Comparison of ENCODE assay signal across 9 cellular contexts in the genomic region with DNA sequence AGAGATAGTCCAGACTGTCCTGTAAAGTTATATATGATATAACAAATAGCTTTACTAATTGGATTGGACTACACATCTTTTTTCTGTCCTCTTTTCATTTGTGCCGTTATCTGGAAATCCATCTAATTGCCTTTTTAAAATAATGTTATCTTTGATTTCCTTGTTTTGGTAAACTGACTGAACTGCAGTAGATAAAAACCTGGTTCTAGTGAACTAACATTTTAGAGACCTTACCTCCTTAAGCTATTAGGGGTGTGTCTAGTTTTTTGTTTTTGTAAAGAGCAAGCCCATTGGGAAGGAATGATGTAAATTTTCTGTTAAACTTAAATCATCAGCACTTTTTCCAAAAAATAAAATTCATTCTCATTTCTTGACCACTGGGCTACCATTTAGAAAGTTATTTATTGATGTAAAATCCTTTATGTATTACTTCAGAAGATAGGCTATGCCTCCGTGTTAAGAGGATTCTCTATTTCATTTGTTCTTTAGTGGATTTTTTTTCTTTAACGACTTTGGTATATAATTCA. TPM values are rescaled to one million over a fixed set of nuclear protein-coding genes. Genes with fewer than 3 reads are reported as not detected.
DNase-seq lines count a peak whose midpoint lies in the region; ATAC-seq and TF ChIP-seq lines count a peak whose summit lies in the region.
"Had no signal": no experiment of that assay in that cellular context is flagged by ENCODE, and none has a peak within 500 bp of the region (broad histone marks: within the 10 kb centered on the region; RNA-seq: fewer than 3 reads in every experiment).

No MANE protein-coding gene starts in this region.

- peak in 1 of 3 donors; percentile 15 for DNase-seq in CD4-positive, CD25-positive, alpha-beta regulatory T cell
- DNase-seq in LNCaP clone FGC (ENCODE audit: low read depth) (no peak), UCSD-AML1 (lab: John Stamatoyannopoulos, UW; ENCODE audit: unreplicated experiment) (no peak)
- DNase-seq: retina had no signal

- peak overlapping the region; percentile 97 for H3K27ac ChIP-seq in CD4-positive, CD25-positive, alpha-beta regulatory T cell (ENCODE audit: insufficient read depth, low read length, poor library complexity, severe bottlenecking)
- no peak overlapping the region for H3K27ac ChIP-seq in duodenal mucosa (ENCODE audit: low read depth, low read length)

- H3K4me1 ChIP-seq in CD4-positive, CD25-positive, alpha-beta regulatory T cell (ENCODE audit: control insufficient read depth, insufficient read depth, low read length, poor library complexity, severe bottlenecking), result peaks cover 43% of the 10 kb centered on the region
- peaks cover 39 to 43% of the 10 kb centered on the region in 2 donors for H3K4me1 ChIP-seq in duodenal mucosa (ENCODE audit: control insufficient read depth in 1 of 2, insufficient read depth in 2 of 2, low read length in 2 of 2)
- H3K4me1 ChIP-seq in neuron (ENCODE audit: insufficient read depth, low read length), result peaks cover 42% of the 10 kb centered on the region

- peaks cover 20% of the 10 kb centered on the region for H3K36me3 Mint-ChIP-seq in CD4-positive, CD25-positive, alpha-beta regulatory T cell

- no peak for ATAC-seq in CD4-positive, CD25-positive, alpha-beta regulatory T cell (ENCODE audit: low read depth in 2 of 2)
- ATAC-seq in HG02981 (IDR thresholded peaks at IDR 0.05; ENCODE audit: unreplicated experiment) (no peak), HG02885 (IDR thresholded peaks at IDR 0.05; ENCODE audit: poor library complexity, unreplicated experiment) (no peak), HG02610 (IDR thresholded peaks at IDR 0.05; ENCODE audit: unreplicated experiment) (no peak)

- H3K4me3 Mint-ChIP-seq in CD4-positive, CD25-positive, alpha-beta regulatory T cell, result peak overlapping the region; percentile 100

- H2AFZ ChIP-seq in neuron (ENCODE audit: low read depth, low read length), result no peak overlapping the region

- no peaks in the 10 kb centered on the region for H3K27me3 ChIP-seq in CD4-positive, CD25-positive, alpha-beta regulatory T cell (ENCODE audit: control insufficient read depth, insufficient read depth, low read length)
- H3K27me3 ChIP-seq in duodenal mucosa (ENCODE audit: control insufficient read depth in 1 of 2, insufficient read depth in 2 of 2, low read length in 2 of 2) (no peaks in the 10 kb centered on the region), neuron (ENCODE audit: insufficient read depth, low read length) (no peaks in the 10 kb centered on the region)

- H3K9me3 Mint-ChIP-seq in CD4-positive, CD25-positive, alpha-beta regulatory T cell, result peaks cover 0 to 3% (median 0%) of the 10 kb centered on the region in 7 donors

- TF ChIP-seq CTCF in LNCaP clone FGC (IDR thresholded peaks at IDR 0.05; ENCODE audit: control insufficient read depth, extremely low read depth, insufficient read depth), result no peak

- peaks cover 31 to 65% (median 51%) of the 10 kb centered on the region in 4 donors for H3K4me1 Mint-ChIP-seq in CD4-positive, CD25-positive, alpha-beta regulatory T cell

- peak overlapping the region; percentile 95 for H3K4me3 ChIP-seq in CD4-positive, CD25-positive, alpha-beta regulatory T cell (ENCODE audit: low read depth, low read length)
- peak overlapping the region; percentile 95 for H3K4me3 ChIP-seq in LNCaP clone FGC (ENCODE audit: low read depth, low read length)
- H3K4me3 ChIP-seq in duodenal mucosa (ENCODE audit: low read depth in 1 of 2, low read length in 2 of 2), result peak overlapping the region; percentile 91 to 94
- peak overlapping the region; percentile 89 for H3K4me3 ChIP-seq in neuron (ENCODE audit: low read length)

- no peaks in the 10 kb centered on the region for H3K9me3 ChIP-seq in CD4-positive, CD25-positive, alpha-beta regulatory T cell (ENCODE audit: control insufficient read depth in 2 of 2, low read length in 2 of 2)
- H3K9me3 ChIP-seq in duodenal mucosa (ENCODE audit: control insufficient read depth in 1 of 2, low read length in 2 of 2), result no peaks in the 10 kb centered on the region
- H3K9me3 ChIP-seq in neuron (ENCODE audit: low read length), result no peaks in the 10 kb centered on the region

- peak overlapping the region; percentile 77 to 100 (median 99) for H3K27ac Mint-ChIP-seq in CD4-positive, CD25-positive, alpha-beta regulatory T cell

- peaks cover 8% of the 10 kb centered on the region for H3K36me3 ChIP-seq in CD4-positive, CD25-positive, alpha-beta regulatory T cell (ENCODE audit: control insufficient read depth, insufficient read depth, low read length)
- H3K36me3 ChIP-seq in duodenal mucosa (ENCODE audit: control insufficient read depth in 1 of 2, insufficient read depth in 2 of 2, low read length in 2 of 2) (peaks cover 3 to 8% of the 10 kb centered on the region in 2 donors), neuron (ENCODE audit: insufficient read depth, low read length) (peaks cover 30% of the 10 kb centered on the region)

- peak overlapping the region; percentile 94 to 99 for H3K9ac ChIP-seq in duodenal mucosa (ENCODE audit: low read depth in 1 of 2, low read length in 2 of 2)

- H3K27me3 Mint-ChIP-seq in CD4-positive, CD25-positive, alpha-beta regulatory T cell, result peaks cover 11% of the 10 kb centered on the region

RNA-seq across cellular contexts. Expression of gene PBLD, which starts 1.2 kb away (rescaled TPM):
- 1.2 TPM for total RNA-seq in CD4-positive, CD25-positive, alpha-beta regulatory T cell
- 1 to 10 TPM in 3 of 4 donors, under 1 TPM in 1; 0.85 to 1.5 (median 1.2) TPM for polyA plus RNA-seq in CD4-positive, CD25-positive, alpha-beta regulatory T cell

RNA-seq across cellular contexts. Expression of gene HNRNPH3, which starts 2.1 kb away (rescaled TPM):
- total RNA-seq in CD4-positive, CD25-positive, alpha-beta regulatory T cell, result 200 TPM
- 100 to 1,000 TPM; 120 to 142 (median 137) TPM for polyA plus RNA-seq in CD4-positive, CD25-positive, alpha-beta regulatory T cell
